ENCODE assay signal across 1 cellular context in the genomic region with DNA sequence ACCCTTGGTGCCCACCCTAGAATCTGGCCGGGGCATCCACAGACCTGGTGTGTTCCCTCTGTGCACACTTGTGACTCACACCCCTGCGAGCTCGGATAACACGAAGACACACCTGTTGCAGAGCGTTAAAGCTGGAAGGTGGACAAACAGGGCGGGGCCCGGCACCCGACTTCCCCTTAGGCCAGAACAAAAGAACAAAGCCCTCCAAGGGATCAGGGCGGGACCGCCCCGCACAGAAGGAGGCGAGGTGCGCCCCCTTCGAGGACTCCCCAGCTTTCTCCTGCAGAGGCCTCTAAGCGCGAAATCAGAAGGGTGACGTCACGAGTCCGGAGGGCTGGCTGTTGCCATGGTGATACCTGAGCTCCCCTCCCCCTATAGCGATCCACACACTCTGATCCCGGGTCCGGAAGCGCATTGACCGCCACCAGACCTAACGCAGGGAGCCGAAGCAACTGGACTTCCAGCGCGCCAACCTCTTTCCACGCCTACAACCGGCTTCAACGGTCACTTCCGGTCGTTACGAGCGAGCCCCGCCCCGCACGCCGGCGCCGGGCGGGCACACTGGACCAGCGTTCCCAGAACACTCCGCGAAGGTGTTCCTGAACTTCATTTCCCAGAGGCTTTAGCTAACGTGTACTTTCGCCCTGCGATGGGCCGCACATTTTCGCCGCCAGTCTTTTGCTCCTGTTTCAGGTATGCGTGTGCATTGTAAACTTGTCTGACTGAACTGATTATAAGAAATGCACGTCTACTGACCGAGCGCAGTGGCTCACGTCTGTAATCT.
TF ChIP-seq lines count a peak whose summit lies in the region.

A gene (minus strand): TSS at position 489 of the 784 bp plus-strand sequence. CDS start 811 bp downstream, outside the sequence.

TF ChIP-seq in GM12878, 131 proteins besides CTCF, POLR2A, EP300 and RAD21 (continued from another document and continues in another):
- TF ChIP-seq, protein P1, sequence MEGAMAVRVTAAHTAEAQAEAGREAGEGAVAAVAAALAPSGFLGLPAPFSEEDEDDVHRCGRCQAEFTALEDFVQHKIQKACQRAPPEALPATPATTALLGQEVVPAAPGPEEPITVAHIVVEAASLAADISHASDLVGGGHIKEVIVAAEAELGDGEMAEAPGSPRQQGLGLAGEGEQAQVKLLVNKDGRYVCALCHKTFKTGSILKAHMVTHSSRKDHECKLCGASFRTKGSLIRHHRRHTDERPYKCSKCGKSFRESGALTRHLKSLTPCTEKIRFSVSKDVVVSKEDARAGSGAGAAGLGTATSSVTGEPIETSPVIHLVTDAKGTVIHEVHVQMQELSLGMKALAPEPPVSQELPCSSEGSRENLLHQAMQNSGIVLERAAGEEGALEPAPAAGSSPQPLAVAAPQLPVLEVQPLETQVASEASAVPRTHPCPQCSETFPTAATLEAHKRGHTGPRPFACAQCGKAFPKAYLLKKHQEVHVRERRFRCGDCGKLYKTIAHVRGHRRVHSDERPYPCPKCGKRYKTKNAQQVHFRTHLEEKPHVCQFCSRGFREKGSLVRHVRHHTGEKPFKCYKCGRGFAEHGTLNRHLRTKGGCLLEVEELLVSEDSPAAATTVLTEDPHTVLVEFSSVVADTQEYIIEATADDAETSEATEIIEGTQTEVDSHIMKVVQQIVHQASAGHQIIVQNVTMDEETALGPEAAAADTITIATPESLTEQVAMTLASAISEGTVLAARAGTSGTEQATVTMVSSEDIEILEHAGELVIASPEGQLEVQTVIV (IDR thresholded peaks at IDR 0.05; ENCODE audit: borderline replicate concordance, partially characterized antibody), result peak; percentile 53
- TF ChIP-seq ATF7 (IDR thresholded peaks at IDR 0.05; ENCODE audit: low read depth) (peak; percentile 98), POLR2AphosphoS5 (IDR thresholded peaks at IDR 0.05; ENCODE audit: low read length) (peak; percentile 81), IKZF1 (conservative IDR thresholded peaks at IDR 0.05) (peak; percentile 93), POU2F2 (IDR thresholded peaks at IDR 0.05; ENCODE audit: borderline replicate concordance, low read depth, low read length) (no peak; the same call in 2 of the 3 replicates), TBL1XR1 (IDR thresholded peaks at IDR 0.05; ENCODE audit: low read depth, low read length) (0 out of 2 replicates have a peak, but pooled peaks have one; percentile 15), MEF2A (IDR thresholded peaks at IDR 0.05; ENCODE audit: insufficient read depth, low read depth, low read length) (peak; percentile 50; the same call in 1 of the 2 replicates), YY1 (IDR thresholded peaks at IDR 0.05; ENCODE audit: low read depth, low read length) (peak; percentile 61; the same call in 1 of the 2 replicates), PAX5 (IDR thresholded peaks at IDR 0.05; ENCODE audit: borderline replicate concordance, low read depth, low read length) (peak; percentile 55; the same call in 1 of the 2 replicates), RUNX3 (IDR thresholded peaks at IDR 0.05; ENCODE audit: low read length) (peak; percentile 51; the same call in 1 of the 2 replicates), CREM (IDR thresholded peaks at IDR 0.05; ENCODE audit: low read depth) (peak; percentile 83), LARP7 (IDR thresholded peaks at IDR 0.05) (peak; percentile 45; the same call in 1 of the 2 replicates), IRF4 (IDR thresholded peaks at IDR 0.05; ENCODE audit: low read depth, low read length) (0 out of 2 replicates have a peak, but pooled peaks have one; percentile 31), ZSCAN29 (IDR thresholded peaks at IDR 0.05) (no peak), KLF5 (IDR thresholded peaks at IDR 0.05; ENCODE audit: partially characterized antibody) (no peak), ZNF622 (IDR thresholded peaks at IDR 0.05) (no peak), RCOR1 (conservative IDR thresholded peaks at IDR 0.05; ENCODE audit: low read depth, low read length) (no peak), TAF1 (IDR thresholded peaks at IDR 0.05; ENCODE audit: borderline replicate concordance, low read depth, low read length) (peak; percentile 56; the same call in 1 of the 2 replicates), TCF3 (IDR thresholded peaks at IDR 0.05; ENCODE audit: borderline replicate concordance, insufficient read depth, low read depth, low read length) (no peak), MEF2B (IDR thresholded peaks at IDR 0.05; ENCODE audit: partially characterized antibody, poor library complexity, severe bottlenecking) (peak; percentile 58), ETV6 (conservative IDR thresholded peaks at IDR 0.05 in 1 of 2, IDR thresholded peaks at IDR 0.05 in 1 of 2; ENCODE audit: borderline replicate concordance in 1 of 2, low read depth in 1 of 2) (peak in 1 of 2 experiments; percentile 20; a peak in 1 of 4 replicates), SP1 (IDR thresholded peaks at IDR 0.05; ENCODE audit: low read depth, low read length) (peak; percentile 54), RELA (IDR thresholded peaks at IDR 0.05; ENCODE audit: borderline replicate concordance, partially characterized antibody) (peak; percentile 53), BMI1 (IDR thresholded peaks at IDR 0.05; ENCODE audit: borderline replicate concordance) (peak; percentile 98), NFIC (IDR thresholded peaks at IDR 0.05; ENCODE audit: low read depth, low read length) (0 out of 2 replicates have a peak, but pooled peaks have one; percentile 5), ZNF24 (IDR thresholded peaks at IDR 0.05) (no peak; the same call in 1 of the 2 replicates), NR2F1 (conservative IDR thresholded peaks at IDR 0.05) (no peak)
- TF ChIP-seq, protein P2, sequence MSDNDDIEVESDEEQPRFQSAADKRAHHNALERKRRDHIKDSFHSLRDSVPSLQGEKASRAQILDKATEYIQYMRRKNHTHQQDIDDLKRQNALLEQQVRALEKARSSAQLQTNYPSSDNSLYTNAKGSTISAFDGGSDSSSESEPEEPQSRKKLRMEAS (IDR thresholded peaks at IDR 0.05; ENCODE audit: low read depth, low read length), result peak; percentile 45
- TF ChIP-seq, protein P3, sequence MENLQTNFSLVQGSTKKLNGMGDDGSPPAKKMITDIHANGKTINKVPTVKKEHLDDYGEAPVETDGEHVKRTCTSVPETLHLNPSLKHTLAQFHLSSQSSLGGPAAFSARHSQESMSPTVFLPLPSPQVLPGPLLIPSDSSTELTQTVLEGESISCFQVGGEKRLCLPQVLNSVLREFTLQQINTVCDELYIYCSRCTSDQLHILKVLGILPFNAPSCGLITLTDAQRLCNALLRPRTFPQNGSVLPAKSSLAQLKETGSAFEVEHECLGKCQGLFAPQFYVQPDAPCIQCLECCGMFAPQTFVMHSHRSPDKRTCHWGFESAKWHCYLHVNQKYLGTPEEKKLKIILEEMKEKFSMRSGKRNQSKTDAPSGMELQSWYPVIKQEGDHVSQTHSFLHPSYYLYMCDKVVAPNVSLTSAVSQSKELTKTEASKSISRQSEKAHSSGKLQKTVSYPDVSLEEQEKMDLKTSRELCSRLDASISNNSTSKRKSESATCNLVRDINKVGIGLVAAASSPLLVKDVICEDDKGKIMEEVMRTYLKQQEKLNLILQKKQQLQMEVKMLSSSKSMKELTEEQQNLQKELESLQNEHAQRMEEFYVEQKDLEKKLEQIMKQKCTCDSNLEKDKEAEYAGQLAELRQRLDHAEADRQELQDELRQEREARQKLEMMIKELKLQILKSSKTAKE (IDR thresholded peaks at IDR 0.05; ENCODE audit: low read depth, poor library complexity, severe bottlenecking), result peak; percentile 30
- TF ChIP-seq, protein P4, sequence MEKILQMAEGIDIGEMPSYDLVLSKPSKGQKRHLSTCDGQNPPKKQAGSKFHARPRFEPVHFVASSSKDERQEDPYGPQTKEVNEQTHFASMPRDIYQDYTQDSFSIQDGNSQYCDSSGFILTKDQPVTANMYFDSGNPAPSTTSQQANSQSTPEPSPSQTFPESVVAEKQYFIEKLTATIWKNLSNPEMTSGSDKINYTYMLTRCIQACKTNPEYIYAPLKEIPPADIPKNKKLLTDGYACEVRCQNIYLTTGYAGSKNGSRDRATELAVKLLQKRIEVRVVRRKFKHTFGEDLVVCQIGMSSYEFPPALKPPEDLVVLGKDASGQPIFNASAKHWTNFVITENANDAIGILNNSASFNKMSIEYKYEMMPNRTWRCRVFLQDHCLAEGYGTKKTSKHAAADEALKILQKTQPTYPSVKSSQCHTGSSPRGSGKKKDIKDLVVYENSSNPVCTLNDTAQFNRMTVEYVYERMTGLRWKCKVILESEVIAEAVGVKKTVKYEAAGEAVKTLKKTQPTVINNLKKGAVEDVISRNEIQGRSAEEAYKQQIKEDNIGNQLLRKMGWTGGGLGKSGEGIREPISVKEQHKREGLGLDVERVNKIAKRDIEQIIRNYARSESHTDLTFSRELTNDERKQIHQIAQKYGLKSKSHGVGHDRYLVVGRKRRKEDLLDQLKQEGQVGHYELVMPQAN (conservative IDR thresholded peaks at IDR 0.05), result peak; percentile 63; the same call in 1 of the 2 replicates
- TF ChIP-seq, protein P5, sequence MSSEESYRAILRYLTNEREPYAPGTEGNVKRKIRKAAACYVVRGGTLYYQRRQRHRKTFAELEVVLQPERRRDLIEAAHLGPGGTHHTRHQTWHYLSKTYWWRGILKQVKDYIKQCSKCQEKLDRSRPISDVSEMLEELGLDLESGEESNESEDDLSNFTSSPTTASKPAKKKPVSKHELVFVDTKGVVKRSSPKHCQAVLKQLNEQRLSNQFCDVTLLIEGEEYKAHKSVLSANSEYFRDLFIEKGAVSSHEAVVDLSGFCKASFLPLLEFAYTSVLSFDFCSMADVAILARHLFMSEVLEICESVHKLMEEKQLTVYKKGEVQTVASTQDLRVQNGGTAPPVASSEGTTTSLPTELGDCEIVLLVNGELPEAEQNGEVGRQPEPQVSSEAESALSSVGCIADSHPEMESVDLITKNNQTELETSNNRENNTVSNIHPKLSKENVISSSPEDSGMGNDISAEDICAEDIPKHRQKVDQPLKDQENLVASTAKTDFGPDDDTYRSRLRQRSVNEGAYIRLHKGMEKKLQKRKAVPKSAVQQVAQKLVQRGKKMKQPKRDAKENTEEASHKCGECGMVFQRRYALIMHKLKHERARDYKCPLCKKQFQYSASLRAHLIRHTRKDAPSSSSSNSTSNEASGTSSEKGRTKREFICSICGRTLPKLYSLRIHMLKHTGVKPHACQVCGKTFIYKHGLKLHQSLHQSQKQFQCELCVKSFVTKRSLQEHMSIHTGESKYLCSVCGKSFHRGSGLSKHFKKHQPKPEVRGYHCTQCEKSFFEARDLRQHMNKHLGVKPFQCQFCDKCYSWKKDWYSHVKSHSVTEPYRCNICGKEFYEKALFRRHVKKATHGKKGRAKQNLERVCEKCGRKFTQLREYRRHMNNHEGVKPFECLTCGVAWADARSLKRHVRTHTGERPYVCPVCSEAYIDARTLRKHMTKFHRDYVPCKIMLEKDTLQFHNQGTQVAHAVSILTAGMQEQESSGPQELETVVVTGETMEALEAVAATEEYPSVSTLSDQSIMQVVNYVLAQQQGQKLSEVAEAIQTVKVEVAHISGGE (CRISPR knock-in tag; IDR thresholded peaks at IDR 0.05), result no peak
- TF ChIP-seq, protein P6, sequence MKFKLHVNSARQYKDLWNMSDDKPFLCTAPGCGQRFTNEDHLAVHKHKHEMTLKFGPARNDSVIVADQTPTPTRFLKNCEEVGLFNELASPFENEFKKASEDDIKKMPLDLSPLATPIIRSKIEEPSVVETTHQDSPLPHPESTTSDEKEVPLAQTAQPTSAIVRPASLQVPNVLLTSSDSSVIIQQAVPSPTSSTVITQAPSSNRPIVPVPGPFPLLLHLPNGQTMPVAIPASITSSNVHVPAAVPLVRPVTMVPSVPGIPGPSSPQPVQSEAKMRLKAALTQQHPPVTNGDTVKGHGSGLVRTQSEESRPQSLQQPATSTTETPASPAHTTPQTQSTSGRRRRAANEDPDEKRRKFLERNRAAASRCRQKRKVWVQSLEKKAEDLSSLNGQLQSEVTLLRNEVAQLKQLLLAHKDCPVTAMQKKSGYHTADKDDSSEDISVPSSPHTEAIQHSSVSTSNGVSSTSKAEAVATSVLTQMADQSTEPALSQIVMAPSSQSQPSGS (IDR thresholded peaks at IDR 0.05; ENCODE audit: low read length), result peak; percentile 39; the same call in 1 of the 2 replicates
- TF ChIP-seq, protein P7, sequence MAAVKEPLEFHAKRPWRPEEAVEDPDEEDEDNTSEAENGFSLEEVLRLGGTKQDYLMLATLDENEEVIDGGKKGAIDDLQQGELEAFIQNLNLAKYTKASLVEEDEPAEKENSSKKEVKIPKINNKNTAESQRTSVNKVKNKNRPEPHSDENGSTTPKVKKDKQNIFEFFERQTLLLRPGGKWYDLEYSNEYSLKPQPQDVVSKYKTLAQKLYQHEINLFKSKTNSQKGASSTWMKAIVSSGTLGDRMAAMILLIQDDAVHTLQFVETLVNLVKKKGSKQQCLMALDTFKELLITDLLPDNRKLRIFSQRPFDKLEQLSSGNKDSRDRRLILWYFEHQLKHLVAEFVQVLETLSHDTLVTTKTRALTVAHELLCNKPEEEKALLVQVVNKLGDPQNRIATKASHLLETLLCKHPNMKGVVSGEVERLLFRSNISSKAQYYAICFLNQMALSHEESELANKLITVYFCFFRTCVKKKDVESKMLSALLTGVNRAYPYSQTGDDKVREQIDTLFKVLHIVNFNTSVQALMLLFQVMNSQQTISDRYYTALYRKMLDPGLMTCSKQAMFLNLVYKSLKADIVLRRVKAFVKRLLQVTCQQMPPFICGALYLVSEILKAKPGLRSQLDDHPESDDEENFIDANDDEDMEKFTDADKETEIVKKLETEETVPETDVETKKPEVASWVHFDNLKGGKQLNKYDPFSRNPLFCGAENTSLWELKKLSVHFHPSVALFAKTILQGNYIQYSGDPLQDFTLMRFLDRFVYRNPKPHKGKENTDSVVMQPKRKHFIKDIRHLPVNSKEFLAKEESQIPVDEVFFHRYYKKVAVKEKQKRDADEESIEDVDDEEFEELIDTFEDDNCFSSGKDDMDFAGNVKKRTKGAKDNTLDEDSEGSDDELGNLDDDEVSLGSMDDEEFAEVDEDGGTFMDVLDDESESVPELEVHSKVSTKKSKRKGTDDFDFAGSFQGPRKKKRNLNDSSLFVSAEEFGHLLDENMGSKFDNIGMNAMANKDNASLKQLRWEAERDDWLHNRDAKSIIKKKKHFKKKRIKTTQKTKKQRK (IDR thresholded peaks at IDR 0.05; ENCODE audit: low read depth, low read length), result no peak
- TF ChIP-seq, protein P8, sequence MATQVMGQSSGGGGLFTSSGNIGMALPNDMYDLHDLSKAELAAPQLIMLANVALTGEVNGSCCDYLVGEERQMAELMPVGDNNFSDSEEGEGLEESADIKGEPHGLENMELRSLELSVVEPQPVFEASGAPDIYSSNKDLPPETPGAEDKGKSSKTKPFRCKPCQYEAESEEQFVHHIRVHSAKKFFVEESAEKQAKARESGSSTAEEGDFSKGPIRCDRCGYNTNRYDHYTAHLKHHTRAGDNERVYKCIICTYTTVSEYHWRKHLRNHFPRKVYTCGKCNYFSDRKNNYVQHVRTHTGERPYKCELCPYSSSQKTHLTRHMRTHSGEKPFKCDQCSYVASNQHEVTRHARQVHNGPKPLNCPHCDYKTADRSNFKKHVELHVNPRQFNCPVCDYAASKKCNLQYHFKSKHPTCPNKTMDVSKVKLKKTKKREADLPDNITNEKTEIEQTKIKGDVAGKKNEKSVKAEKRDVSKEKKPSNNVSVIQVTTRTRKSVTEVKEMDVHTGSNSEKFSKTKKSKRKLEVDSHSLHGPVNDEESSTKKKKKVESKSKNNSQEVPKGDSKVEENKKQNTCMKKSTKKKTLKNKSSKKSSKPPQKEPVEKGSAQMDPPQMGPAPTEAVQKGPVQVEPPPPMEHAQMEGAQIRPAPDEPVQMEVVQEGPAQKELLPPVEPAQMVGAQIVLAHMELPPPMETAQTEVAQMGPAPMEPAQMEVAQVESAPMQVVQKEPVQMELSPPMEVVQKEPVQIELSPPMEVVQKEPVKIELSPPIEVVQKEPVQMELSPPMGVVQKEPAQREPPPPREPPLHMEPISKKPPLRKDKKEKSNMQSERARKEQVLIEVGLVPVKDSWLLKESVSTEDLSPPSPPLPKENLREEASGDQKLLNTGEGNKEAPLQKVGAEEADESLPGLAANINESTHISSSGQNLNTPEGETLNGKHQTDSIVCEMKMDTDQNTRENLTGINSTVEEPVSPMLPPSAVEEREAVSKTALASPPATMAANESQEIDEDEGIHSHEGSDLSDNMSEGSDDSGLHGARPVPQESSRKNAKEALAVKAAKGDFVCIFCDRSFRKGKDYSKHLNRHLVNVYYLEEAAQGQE (IDR thresholded peaks at IDR 0.05; ENCODE audit: low read depth, low read length), result 0 out of 2 replicates have a peak, but pooled peaks have one; percentile 9
